ENCODE assay signal across 20 cellular contexts in genomic region chr2:224613543-224614317, GRCh38.
"Had no signal": no experiment of that assay in that cellular context is flagged by ENCODE, and none has a peak within 500 bp of the region (broad histone marks: within the 10 kb centered on the region; RNA-seq: fewer than 3 reads in every experiment).

No MANE protein-coding gene starts in this region.

- H3K4me3 ChIP-seq: colonic mucosa, esophagus squamous epithelium, gastroesophageal sphincter, left ventricle myocardium inferior, lower lobe of right lung, psoas muscle, stomach, thoracic aorta had no signal

- H3K27me3 ChIP-seq: colonic mucosa, esophagus squamous epithelium, gastroesophageal sphincter, stomach had no signal

- H3K9me3 ChIP-seq: colonic mucosa, lower lobe of right lung, psoas muscle, thoracic aorta had no signal

- H3K36me3 ChIP-seq: colonic mucosa, esophagus squamous epithelium, gastroesophageal sphincter, left ventricle myocardium inferior, lower lobe of right lung, stomach, thoracic aorta had no signal

- DNase-seq: colonic mucosa; dermis blood vessel endothelial cell; esophagus squamous epithelium; foreskin fibroblast; glutamatergic neuron; immature natural killer cell; left ventricle myocardium inferior; lower lobe of right lung; nephron progenitor cell; psoas muscle; retina; stimulated activated CD4-positive, alpha-beta T cell treated with anti-CD3 and anti-CD28 coated beads, Interleukin-2, amount 100 ng/mL, for 24 hours; stimulated activated CD4-positive, alpha-beta T cell treated with anti-CD3 and anti-CD28 coated beads, Interleukin-4, amount 100 ng/mL, for 4 hours; stimulated activated naive B cell treated with anti-CD40 and anti-IgM and Interleukin-4, amounts not matched to agents 10 μg/mL and 1 μg/mL and 100 μg/mL, for 72 hours; stomach; substantia nigra; trophoblast cell had no signal

- H3K27ac ChIP-seq: colonic mucosa, esophagus squamous epithelium, gastroesophageal sphincter, left ventricle myocardium inferior, lower lobe of right lung, psoas muscle, stomach, thoracic aorta had no signal

- H3K4me1 ChIP-seq: colonic mucosa, esophagus squamous epithelium, gastroesophageal sphincter, left ventricle myocardium inferior, lower lobe of right lung, psoas muscle, stomach had no signal

- ATAC-seq: gastroesophageal sphincter; lower lobe of right lung; psoas muscle; sciatic nerve; stimulated activated naive B cell treated with anti-CD40 and anti-IgM and Interleukin-4, amounts not matched to agents 10 μg/mL and 1 μg/mL and 100 μg/mL, for 72 hours had no signal
